ENCODE assay signal across 23 cellular contexts in the genomic region with DNA sequence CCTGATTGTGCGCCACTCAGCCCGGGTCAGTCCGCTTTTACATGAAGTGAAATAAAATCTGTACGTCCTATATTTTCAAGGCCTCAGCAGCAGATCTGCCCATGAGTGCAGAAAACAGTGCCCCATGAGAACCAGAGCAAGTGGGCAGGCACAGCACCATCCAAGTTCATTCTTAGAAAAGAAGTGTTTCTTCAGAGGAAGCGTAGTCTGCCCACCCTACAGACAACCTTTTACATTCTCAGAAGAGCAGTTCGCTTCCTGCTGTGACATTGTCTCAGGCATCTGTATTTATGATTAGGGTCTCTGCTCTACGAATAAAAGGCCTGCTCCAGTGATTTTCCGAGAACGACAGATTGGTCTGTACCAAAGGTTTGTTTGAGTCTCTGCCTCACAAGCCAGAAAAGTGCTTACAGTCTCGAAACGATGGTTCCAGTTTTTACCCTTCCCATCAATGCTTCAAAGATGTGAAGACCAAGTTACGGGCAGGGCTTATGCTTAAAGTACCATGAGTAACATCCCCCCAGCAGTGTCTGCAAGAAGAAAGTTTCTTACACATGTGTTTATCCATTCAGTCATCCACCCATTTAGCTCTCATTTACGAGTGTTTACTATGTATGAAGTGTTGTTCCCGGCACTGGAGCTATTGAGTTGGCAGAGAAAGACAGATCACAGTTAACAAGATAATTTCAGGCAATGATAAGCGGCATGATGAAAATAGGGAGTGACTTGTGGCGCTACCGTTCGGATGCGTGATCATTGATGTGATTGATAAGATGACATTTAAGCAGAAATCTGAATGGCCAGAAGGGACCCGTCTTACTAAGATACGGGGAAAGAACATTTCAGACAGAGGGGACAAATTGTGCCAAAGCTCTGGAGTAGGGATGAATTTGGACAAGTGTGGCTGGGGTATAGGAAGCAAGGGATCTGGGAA. TPM values are rescaled to one million over a fixed set of nuclear protein-coding genes. Genes with fewer than 3 reads are reported as not detected.
A peak's percentile ranks its signal among the peaks of the same experiment; 100 is the strongest.
DNase-seq lines count a peak whose midpoint lies in the region; ATAC-seq and TF ChIP-seq lines count a peak whose summit lies in the region.
"Had no signal": no experiment of that assay in that cellular context is flagged by ENCODE, and none has a peak within 500 bp of the region (broad histone marks: within the 10 kb centered on the region; RNA-seq: fewer than 3 reads in every experiment).

No MANE protein-coding gene starts in this region.

- intact Hi-C loops in gastrocnemius medialis (cut with DNase I; ENCODE audit: low total_unique reads), result no loop called here

- H3K4me1 Mint-ChIP-seq in activated T-cell treated with anti-CD3 and anti-CD28 coated beads, Interleukin-2, amount 50 U/mL, for 72 hours (ENCODE audit: low read depth), result peaks cover 20% of the 10 kb centered on the region
- H3K4me1 Mint-ChIP-seq in activated T-helper 17 cell treated with anti-CD3 and anti-CD28 coated beads, Interleukin-2, amount 50 U/mL, for 72 hours, result peaks cover 24% of the 10 kb centered on the region

- H3K27me3 ChIP-seq in thymus (ENCODE audit: control insufficient read depth, insufficient read depth), result no peaks in the 10 kb centered on the region
- no peaks in the 10 kb centered on the region for H3K27me3 ChIP-seq in gastrocnemius medialis
- H3K27me3 ChIP-seq: MG63 had no signal

- ATAC-seq in activated T-cell treated with anti-CD3 and anti-CD28 coated beads, Interleukin-2, amount 50 U/mL, for 72 hours (replicated peaks in 1 of 2), result peak; percentile 27 to 53
- ATAC-seq in activated T-helper 17 cell treated with anti-CD3 and anti-CD28 coated beads, Interleukin-2, amount 50 U/mL, for 72 hours (replicated peaks), result peak; percentile 75
- no peak for ATAC-seq in gastrocnemius medialis

- H3K4me3 ChIP-seq in thymus (ENCODE audit: low read length) (no peak overlapping the region), gastrocnemius medialis (no peak overlapping the region)
- H3K4me3 ChIP-seq: MG63 had no signal

- no peaks in the 10 kb centered on the region for H3K36me3 ChIP-seq in thymus (ENCODE audit: control insufficient read depth, insufficient read depth)
- H3K36me3 ChIP-seq in gastrocnemius medialis, result no peaks in the 10 kb centered on the region
- H3K36me3 ChIP-seq: MG63 had no signal

- H3K27ac Mint-ChIP-seq in activated T-cell treated with anti-CD3 and anti-CD28 coated beads, Interleukin-2, amount 50 U/mL, for 72 hours, result peak overlapping the region; percentile 48
- H3K27ac Mint-ChIP-seq in activated T-helper 17 cell treated with anti-CD3 and anti-CD28 coated beads, Interleukin-2, amount 50 U/mL, for 72 hours, result peak overlapping the region; percentile 84
- H3K27ac Mint-ChIP-seq: CD4-positive, alpha-beta T cell had no signal

- in situ Hi-C loops in gastrocnemius medialis (cut with MboI; ENCODE audit: low sequenced_read_pairs in 4 of 4), result no loop called here

- no peaks in the 10 kb centered on the region for H3K27me3 Mint-ChIP-seq in activated T-cell treated with anti-CD3 and anti-CD28 coated beads, Interleukin-2, amount 50 U/mL, for 72 hours (ENCODE audit: low read depth)
- peaks cover 3% of the 10 kb centered on the region for H3K27me3 Mint-ChIP-seq in activated T-helper 17 cell treated with anti-CD3 and anti-CD28 coated beads, Interleukin-2, amount 50 U/mL, for 72 hours
- H3K27me3 Mint-ChIP-seq: CD4-positive, alpha-beta T cell had no signal

- no peaks in the 10 kb centered on the region for H3K4me1 ChIP-seq in thymus (ENCODE audit: control insufficient read depth, insufficient read depth, low read length)
- H3K4me1 ChIP-seq in gastrocnemius medialis, result peaks cover 0 to under 1% of the 10 kb centered on the region in 2 donors

- no peaks in the 10 kb centered on the region for H3K36me3 Mint-ChIP-seq in activated T-cell treated with anti-CD3 and anti-CD28 coated beads, Interleukin-2, amount 50 U/mL, for 72 hours (ENCODE audit: insufficient read depth in 2 of 2)
- peaks cover 4% of the 10 kb centered on the region for H3K36me3 Mint-ChIP-seq in activated T-helper 17 cell treated with anti-CD3 and anti-CD28 coated beads, Interleukin-2, amount 50 U/mL, for 72 hours (ENCODE audit: low read depth)

- peak overlapping the region in 1 of 2 donors; percentile 36 for H3K4me3 Mint-ChIP-seq in activated T-cell treated with anti-CD3 and anti-CD28 coated beads, Interleukin-2, amount 50 U/mL, for 72 hours
- peak overlapping the region; percentile 55 for H3K4me3 Mint-ChIP-seq in activated T-helper 17 cell treated with anti-CD3 and anti-CD28 coated beads, Interleukin-2, amount 50 U/mL, for 72 hours
- H3K4me3 Mint-ChIP-seq: CD4-positive, alpha-beta T cell had no signal

- H3K9me3 Mint-ChIP-seq in activated T-cell treated with anti-CD3 and anti-CD28 coated beads, Interleukin-2, amount 50 U/mL, for 72 hours, result no peaks in the 10 kb centered on the region
- no peaks in the 10 kb centered on the region for H3K9me3 Mint-ChIP-seq in activated T-helper 17 cell treated with anti-CD3 and anti-CD28 coated beads, Interleukin-2, amount 50 U/mL, for 72 hours
- H3K9me3 Mint-ChIP-seq: CD4-positive, alpha-beta T cell had no signal

- H3K27ac ChIP-seq in thymus (ENCODE audit: low read depth) (peak overlapping the region; percentile 2), gastrocnemius medialis (no peak overlapping the region)

- H3K9me3 ChIP-seq in thymus (ENCODE audit: control insufficient read depth), result no peaks in the 10 kb centered on the region
- H3K9me3 ChIP-seq in gastrocnemius medialis, result no peaks in the 10 kb centered on the region
- H3K9me3 ChIP-seq: MG63 had no signal

- no peak for DNase-seq in activated T-cell treated with anti-CD3 and anti-CD28 coated beads, Interleukin-2, amount 50 U/mL, for 72 hours
- no peak for DNase-seq in activated T-cell treated with anti-CD3 and anti-CD28 coated beads, Interleukin-2, amount 50 U/mL, for 48 hours
- DNase-seq in NCI-H2227 treated with DMSO at 0.1 percent for 48 hours (lab: John Stamatoyannopoulos, UW) (peak; percentile 70), NCI-H1417 (lab: John Stamatoyannopoulos, UW) (no peak), gastrocnemius medialis (no peak)
- DNase-seq: CD4-positive, alpha-beta T cell; DMS79; H7; IMR-90; Karpas-422; MG63; NCI-H1092 treated with DMSO at 0.1 percent for 48 hours; NCI-H1694; NCI-H226; NCI-H526 treated with DMSO at 0.1 percent for 48 hours; NK-92 treated with Interleukin-12 subunit alpha and Interleukin-12 subunit beta, amount 100 ng/mL, for 24 hours; SHP77 treated with DMSO at 0.1 percent for 48 hours had no signal

- 97% methylated on average over 21 of the region's 21 CpGs for WGBS in thymus

- TF ChIP-seq CTCF in gastrocnemius medialis (IDR thresholded peaks at IDR 0.05 in 4 of 5, conservative IDR thresholded peaks at IDR 0.05 in 1 of 5), result no peak

- no peak for TF ChIP-seq POLR2A in gastrocnemius medialis (IDR thresholded peaks at IDR 0.05)

RNA-seq across cellular contexts. Expression of gene CTLA4, which starts 31.4 kb away (rescaled TPM):
- 100 to 1,000 TPM; 132 to 254 TPM for total RNA-seq in activated T-cell treated with anti-CD3 and anti-CD28 coated beads, Interleukin-2, amount 50 U/mL, for 72 hours
- total RNA-seq in activated T-helper 17 cell treated with anti-CD3 and anti-CD28 coated beads, Interleukin-2, amount 50 U/mL, for 72 hours, result 100 to 1,000 TPM; 282 to 334 TPM
- 12.3 TPM for polyA plus RNA-seq in thymus
- total RNA-seq in gastrocnemius medialis, result not detected
- total RNA-seq: G401, H7, HT1080, IMR-90, OCI-LY7, RPMI7951 had no signal
- polyA plus RNA-seq: IMR-90 had no signal

Comparison
In these comparisons a context has a peak if more than half of its experiments do, and no peak if none do; other contexts are left out.
1. ATAC-seq: peak in activated T-cell treated with anti-CD3 and anti-CD28 coated beads, Interleukin-2, amount 50 U/mL, for 72 hours (2 of 2) and activated T-helper 17 cell treated with anti-CD3 and anti-CD28 coated beads, Interleukin-2, amount 50 U/mL, for 72 hours (single experiment); none in gastrocnemius medialis (0 of 2).
2. RNA of gene CTLA4, which starts 31.4 kb away (total RNA-seq): 282 to 334 TPM in activated T-helper 17 cell treated with anti-CD3 and anti-CD28 coated beads, Interleukin-2, amount 50 U/mL, for 72 hours and 132 to 254 TPM in activated T-cell treated with anti-CD3 and anti-CD28 coated beads, Interleukin-2, amount 50 U/mL, for 72 hours; not detected in gastrocnemius medialis; every median in the first group is over 100 times any median in the second.